In the genomic region with DNA sequence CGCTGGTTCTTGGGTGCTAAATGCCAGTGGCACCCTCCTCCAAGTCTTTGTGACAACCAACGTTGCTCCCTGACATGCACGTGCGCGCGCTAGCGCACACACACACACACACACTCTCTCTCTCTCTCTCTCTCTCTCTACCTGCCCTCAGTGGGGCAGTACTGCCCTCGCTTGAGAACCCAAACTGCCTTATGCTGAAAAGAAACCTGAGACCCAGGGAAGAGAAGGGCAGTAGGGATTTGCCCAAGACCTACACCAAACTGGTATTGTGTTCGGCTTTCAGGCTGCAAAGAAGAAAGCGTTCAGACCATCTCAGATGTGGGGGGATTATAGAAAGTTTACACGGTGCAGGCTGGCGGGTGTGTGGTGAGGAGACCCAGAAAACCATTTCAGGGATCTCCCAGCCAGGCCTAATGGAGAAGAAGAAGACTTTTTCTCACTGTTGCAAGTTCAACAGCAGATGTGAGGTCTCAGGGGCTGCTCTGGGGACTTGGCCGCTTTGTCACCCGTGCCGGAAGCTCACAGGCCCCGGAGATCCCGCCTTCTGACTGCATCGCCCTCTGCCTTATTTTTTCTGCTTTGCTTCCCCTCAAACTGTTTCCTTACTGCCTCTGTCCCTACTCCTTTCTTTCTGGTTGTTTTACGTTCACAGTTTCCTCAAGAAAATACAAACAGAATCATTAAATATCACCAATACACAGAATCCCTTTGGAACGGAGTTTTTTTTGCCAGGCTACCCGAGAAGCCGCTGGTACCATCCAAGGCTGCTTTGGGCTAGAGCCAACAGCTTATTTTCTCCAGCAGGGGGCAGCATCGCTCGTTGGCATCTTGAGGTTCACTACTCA, we compare ENCODE assay signal across 1 cellular context.
TF ChIP-seq lines count a peak whose summit lies in the region.

No MANE protein-coding gene starts in this region.

TF ChIP-seq in GM12878, 131 proteins besides CTCF, POLR2A, EP300 and RAD21 (continued from another document):
- peak; percentile 54; the same call in 1 of the 2 replicates for TF ChIP-seq RB1 (IDR thresholded peaks at IDR 0.05; ENCODE audit: borderline replicate concordance)
- no peak; the same call in 1 of the 2 replicates for TF ChIP-seq RBBP5 (conservative IDR thresholded peaks at IDR 0.05)
- TF ChIP-seq MYB (IDR thresholded peaks at IDR 0.05; ENCODE audit: borderline replicate concordance, low read depth, low read length): no peak
- TF ChIP-seq BHLHE40 (IDR thresholded peaks at IDR 0.05; ENCODE audit: borderline replicate concordance in 1 of 2, low read depth in 2 of 2, low read length in 1 of 2): peak; percentile 99
- TF ChIP-seq, protein P1, sequence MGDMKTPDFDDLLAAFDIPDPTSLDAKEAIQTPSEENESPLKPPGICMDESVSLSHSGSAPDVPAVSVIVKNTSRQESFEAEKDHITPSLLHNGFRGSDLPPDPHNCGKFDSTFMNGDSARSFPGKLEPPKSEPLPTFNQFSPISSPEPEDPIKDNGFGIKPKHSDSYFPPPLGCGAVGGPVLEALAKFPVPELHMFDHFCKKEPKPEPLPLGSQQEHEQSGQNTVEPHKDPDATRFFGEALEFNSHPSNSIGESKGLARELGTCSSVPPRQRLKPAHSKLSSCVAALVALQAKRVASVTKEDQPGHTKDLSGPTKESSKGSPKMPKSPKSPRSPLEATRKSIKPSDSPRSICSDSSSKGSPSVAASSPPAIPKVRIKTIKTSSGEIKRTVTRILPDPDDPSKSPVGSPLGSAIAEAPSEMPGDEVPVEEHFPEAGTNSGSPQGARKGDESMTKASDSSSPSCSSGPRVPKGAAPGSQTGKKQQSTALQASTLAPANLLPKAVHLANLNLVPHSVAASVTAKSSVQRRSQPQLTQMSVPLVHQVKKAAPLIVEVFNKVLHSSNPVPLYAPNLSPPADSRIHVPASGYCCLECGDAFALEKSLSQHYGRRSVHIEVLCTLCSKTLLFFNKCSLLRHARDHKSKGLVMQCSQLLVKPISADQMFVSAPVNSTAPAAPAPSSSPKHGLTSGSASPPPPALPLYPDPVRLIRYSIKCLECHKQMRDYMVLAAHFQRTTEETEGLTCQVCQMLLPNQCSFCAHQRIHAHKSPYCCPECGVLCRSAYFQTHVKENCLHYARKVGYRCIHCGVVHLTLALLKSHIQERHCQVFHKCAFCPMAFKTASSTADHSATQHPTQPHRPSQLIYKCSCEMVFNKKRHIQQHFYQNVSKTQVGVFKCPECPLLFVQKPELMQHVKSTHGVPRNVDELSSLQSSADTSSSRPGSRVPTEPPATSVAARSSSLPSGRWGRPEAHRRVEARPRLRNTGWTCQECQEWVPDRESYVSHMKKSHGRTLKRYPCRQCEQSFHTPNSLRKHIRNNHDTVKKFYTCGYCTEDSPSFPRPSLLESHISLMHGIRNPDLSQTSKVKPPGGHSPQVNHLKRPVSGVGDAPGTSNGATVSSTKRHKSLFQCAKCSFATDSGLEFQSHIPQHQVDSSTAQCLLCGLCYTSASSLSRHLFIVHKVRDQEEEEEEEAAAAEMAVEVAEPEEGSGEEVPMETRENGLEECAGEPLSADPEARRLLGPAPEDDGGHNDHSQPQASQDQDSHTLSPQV (IDR thresholded peaks at IDR 0.05): no peak
- peak; percentile 52; the same call in 1 of the 2 replicates for TF ChIP-seq TCF7 (IDR thresholded peaks at IDR 0.05; ENCODE audit: borderline replicate concordance)
- no peak for TF ChIP-seq SMAD5 (IDR thresholded peaks at IDR 0.05; ENCODE audit: low read depth)
- no peak for TF ChIP-seq BMI1 (IDR thresholded peaks at IDR 0.05; ENCODE audit: borderline replicate concordance)
- TF ChIP-seq MTA3 (IDR thresholded peaks at IDR 0.05; ENCODE audit: borderline replicate concordance, low read length): peak; percentile 75; the same call in 1 of the 2 replicates
- TF ChIP-seq BRCA1 (IDR thresholded peaks at IDR 0.05; ENCODE audit: low read depth, low read length): no peak
- TF ChIP-seq ZSCAN29 (IDR thresholded peaks at IDR 0.05): no peak
- TF ChIP-seq SMC3 (IDR thresholded peaks at IDR 0.05; ENCODE audit: borderline replicate concordance, low read length): peak; percentile 63
- no peak for TF ChIP-seq NR2C2 (IDR thresholded peaks at IDR 0.05; ENCODE audit: borderline replicate concordance, control insufficient read depth, insufficient read length, low read depth)
